28 cellular contexts compared by ENCODE assay signal in genomic region chr22:27846248-27846760, GRCh38. TPM values are rescaled to one million over a fixed set of nuclear protein-coding genes. Genes with fewer than 3 reads are reported as not detected.
DNase-seq lines count a peak whose midpoint lies in the region; ATAC-seq, FAIRE-seq and TF ChIP-seq lines count a peak whose summit lies in the region.
"Had no signal": no experiment of that assay in that cellular context is flagged by ENCODE, and none has a peak within 500 bp of the region (broad histone marks: within the 10 kb centered on the region; RNA-seq: fewer than 3 reads in every experiment).

No MANE protein-coding gene starts in this region.

- no peak overlapping the region for H3K4me3 Mint-ChIP-seq in chondrocyte (ENCODE audit: unreplicated experiment)
- no peak overlapping the region for H3K4me3 Mint-ChIP-seq in nephron progenitor cell
- H3K4me3 Mint-ChIP-seq: B cell; CD8-positive, alpha-beta T cell; H9 had no signal

- H3K4me1 Mint-ChIP-seq in chondrocyte (ENCODE audit: low read depth) = peaks cover 76% of the 10 kb centered on the region
- peaks cover 96% of the 10 kb centered on the region for H3K4me1 Mint-ChIP-seq in nephron progenitor cell
- H3K4me1 Mint-ChIP-seq: B cell had no signal

- intact Hi-C loops in uterus (cut with DNase I; ENCODE audit: low total_unique reads) (no loop called here), left colon (cut with DNase I, micrococcal nuclease) (no loop called here)

- H3K27me3 Mint-ChIP-seq in chondrocyte (ENCODE audit: low read depth) (no peaks in the 10 kb centered on the region), nephron progenitor cell (ENCODE audit: low read depth, poor library complexity) (no peaks in the 10 kb centered on the region)
- H3K27me3 Mint-ChIP-seq: B cell had no signal

- no peaks in the 10 kb centered on the region for H3K9me3 ChIP-seq in uterus
- H3K9me3 ChIP-seq: Caco-2 had no signal

- H3K27ac Mint-ChIP-seq in chondrocyte (ENCODE audit: unreplicated experiment) = peak overlapping the region; percentile 83
- peak overlapping the region; percentile 95 for H3K27ac Mint-ChIP-seq in nephron progenitor cell
- H3K27ac Mint-ChIP-seq: B cell; CD8-positive, alpha-beta T cell had no signal

- H3K27ac ChIP-seq in uterus = peak overlapping the region; percentile 71
- H3K27ac ChIP-seq: 22Rv1, C4-2B, GM23248 had no signal

- H3K36me3 ChIP-seq in uterus = no peaks in the 10 kb centered on the region

- no peak for TF ChIP-seq CTCF in chondrocyte (IDR thresholded peaks at IDR 0.05)
- no peak for TF ChIP-seq CTCF in nephron progenitor cell (IDR thresholded peaks at IDR 0.05)
- TF ChIP-seq CTCF in uterus (IDR thresholded peaks at IDR 0.05) = no peak

- H3K9me3 Mint-ChIP-seq in chondrocyte (ENCODE audit: low read depth) = no peaks in the 10 kb centered on the region
- H3K9me3 Mint-ChIP-seq in nephron progenitor cell = no peaks in the 10 kb centered on the region
- H3K9me3 Mint-ChIP-seq: CD8-positive, alpha-beta T cell; H9 had no signal

- H3K4me3 ChIP-seq in uterus = no peak overlapping the region
- H3K4me3 ChIP-seq: GM12878, GM23248 had no signal

- FAIRE-seq in frontal cortex (lab: Jason Lieb, UNC) = no peak
- FAIRE-seq: GM12878 had no signal

- TF ChIP-seq POLR2A in uterus (IDR thresholded peaks at IDR 0.05) = no peak

- no peaks in the 10 kb centered on the region for H3K27me3 ChIP-seq in uterus

- DNase-seq in NCI-H1105 treated with DMSO at 0.1 percent for 48 hours (lab: John Stamatoyannopoulos, UW) (peak; percentile 9), NCI-H1105 (lab: John Stamatoyannopoulos, UW) (no peak), chondrocyte (ENCODE audit: low spot score) (no peak), nephron progenitor cell (no peak), uterus (no peak), frontal cortex (ENCODE audit: low spot score in 2 of 2) (no peak), left colon (no peak)
- DNase-seq: Caco-2; CD8-positive, alpha-beta T cell; DMS79; EL; GDM1; GM23248; H9; Karpas-422; NCI-H1092; NCI-H1436 treated with DMSO at 0.1 percent for 48 hours; NCI-H1930; NCI-H446 treated with DMSO at 0.1 percent for 48 hours; NCI-H526; NCI-H82; SHP77 treated with DMSO at 0.1 percent for 48 hours had no signal

- H3K36me3 Mint-ChIP-seq in chondrocyte (ENCODE audit: low read depth) (peaks cover 6% of the 10 kb centered on the region), nephron progenitor cell (ENCODE audit: low read depth) (peaks cover 26% of the 10 kb centered on the region)

- H3K4me1 ChIP-seq in uterus = peaks cover 0 to 6% of the 10 kb centered on the region in 2 donors
- H3K4me1 ChIP-seq: Caco-2 had no signal

- no peak for ATAC-seq in left colon
- ATAC-seq: CD8-positive, alpha-beta T cell; GM12878; Panc1 had no signal

RNA-seq across cellular contexts. Expression of gene MN1, which starts 44.7 kb away (rescaled TPM):
- total RNA-seq in chondrocyte (119 to 156 TPM (median 121 TPM) in 3 replicates), uterus (1 to 10 TPM; 2.0 to 9.7 (median 8.2) TPM), frontal cortex (26.5 TPM), left colon (1 to 10 TPM in 1 of 2 donors, under 1 TPM in 1; 0.92 to 2.3 TPM)
- total RNA-seq: HT-29 had no signal
